8 cellular contexts compared by ENCODE assay signal in genomic region chr7:100483728-100484635, GRCh38. TPM values are rescaled to one million over a fixed set of nuclear protein-coding genes. Genes with fewer than 3 reads are reported as not detected.
DNase-seq lines count a peak whose midpoint lies in the region; ATAC-seq, FAIRE-seq and TF ChIP-seq lines count a peak whose summit lies in the region.

Gene NYAP1, plus strand, starts transcription at chr7:100483927. Its CDS starts 1,385 bp downstream, at chr7:100485312.

- peaks cover 7 to 11% of the 10 kb centered on the region in 2 donors for H3K4me1 ChIP-seq in kidney (ENCODE audit: control insufficient read depth in 1 of 2, insufficient read depth in 1 of 2, low read depth in 1 of 2, low read length in 2 of 2)

- no peaks in the 10 kb centered on the region for H3K36me3 Mint-ChIP-seq in IgD-negative memory B cell
- peaks cover 8% of the 10 kb centered on the region for H3K36me3 Mint-ChIP-seq in central memory CD8-positive, alpha-beta T cell (ENCODE audit: insufficient read depth)

- ATAC-seq in central memory CD8-positive, alpha-beta T cell (replicated peaks; ENCODE audit: extremely low read depth, poor library complexity, severe bottlenecking), result peak; percentile 29
- no peak for ATAC-seq in GM21515 (IDR thresholded peaks at IDR 0.05; ENCODE audit: unreplicated experiment)

- intact Hi-C loops in kidney (cut with DNase I), result no loop called here

- H3K9me3 Mint-ChIP-seq in IgD-negative memory B cell, result no peaks in the 10 kb centered on the region
- H3K9me3 Mint-ChIP-seq in central memory CD8-positive, alpha-beta T cell, result no peaks in the 10 kb centered on the region

- FAIRE-seq in kidney (lab: Jason Lieb, UNC), result no peak

- no peak for TF ChIP-seq CTCF in kidney (IDR thresholded peaks at IDR 0.05; ENCODE audit: borderline replicate concordance, extremely low read depth, insufficient read depth)

- H3K36me3 ChIP-seq in kidney (ENCODE audit: control insufficient read depth in 1 of 2, insufficient read depth in 2 of 2, low read length in 2 of 2), result no peaks in the 10 kb centered on the region

- H3K4me1 Mint-ChIP-seq in IgD-negative memory B cell, result peaks cover 4 to 9% (median 5%) of the 10 kb centered on the region in 3 donors
- H3K4me1 Mint-ChIP-seq in central memory CD8-positive, alpha-beta T cell, result peaks cover 25% of the 10 kb centered on the region

- no peak within 1 kb of the TSS for H3K27ac ChIP-seq in kidney (ENCODE audit: low read depth in 2 of 2, low read length in 2 of 2)

- peaks cover 7% of the 10 kb centered on the region for H3K27me3 Mint-ChIP-seq in IgD-negative memory B cell
- no peaks in the 10 kb centered on the region for H3K27me3 Mint-ChIP-seq in central memory CD8-positive, alpha-beta T cell

- peak within 1 kb of the TSS in 1 of 2 donors; percentile 69 for H3K9ac ChIP-seq in kidney (ENCODE audit: low read length in 2 of 2)

- H3K9me3 ChIP-seq in kidney (ENCODE audit: control insufficient read depth in 1 of 2, low read length in 2 of 2), result no peaks in the 10 kb centered on the region

- H3K27ac Mint-ChIP-seq in IgD-negative memory B cell, result peak within 1 kb of the TSS in 1 of 3 donors; percentile 2
- H3K27ac Mint-ChIP-seq in central memory CD8-positive, alpha-beta T cell (ENCODE audit: low read depth), result peak within 1 kb of the TSS; percentile 54

- peak; percentile 50 for DNase-seq in stimulated activated CD4-positive, alpha-beta T cell treated with anti-CD3 and anti-CD28 coated beads, Interleukin-12 subunit alpha, Interleukin-12 subunit beta, amount 100 ng/mL, for 4 hours
- DNase-seq in stimulated activated CD4-positive, alpha-beta T cell treated with anti-CD3 and anti-CD28 coated beads, Interleukin-1b, Interleukin-23, amount 100 ng/mL, for 48 hours, result no peak
- DNase-seq in T-helper 9 cell, result peak; percentile 56
- DNase-seq in central memory CD8-positive, alpha-beta T cell (ENCODE audit: low spot score in 2 of 2), result no peak
- DNase-seq in kidney, result no peak
- peak; percentile 61 for DNase-seq in stimulated activated CD4-positive, alpha-beta T cell treated with anti-CD3 and anti-CD28 coated beads, Interleukin-15, amount 100 ng/mL, for 24 hours

- H3K4me3 Mint-ChIP-seq in IgD-negative memory B cell, result peak within 1 kb of the TSS; percentile 77 to 89 (median 85)
- H3K4me3 Mint-ChIP-seq in central memory CD8-positive, alpha-beta T cell, result peak within 1 kb of the TSS; percentile 84

- peak within 1 kb of the TSS; percentile 19 to 60 for H3K4me3 ChIP-seq in kidney (ENCODE audit: low read length in 2 of 2)

RNA-seq across cellular contexts. Expression of gene NYAP1, which starts in this region (rescaled TPM):
- polyA plus RNA-seq in IgD-negative memory B cell (not detected), kidney (ENCODE audit: insufficient read depth, low read depth, low replicate concordance) (0.69 TPM)
- total RNA-seq in kidney, result 0.41 TPM

Comparison
In these comparisons a context has a peak if more than half of its experiments do, and no peak if none do; other contexts are left out.
1. DNase-seq: peak in stimulated activated CD4-positive, alpha-beta T cell treated with anti-CD3 and anti-CD28 coated beads, Interleukin-12 subunit alpha, Interleukin-12 subunit beta, amount 100 ng/mL, for 4 hours (single experiment), T-helper 9 cell (single experiment) and stimulated activated CD4-positive, alpha-beta T cell treated with anti-CD3 and anti-CD28 coated beads, Interleukin-15, amount 100 ng/mL, for 24 hours (single experiment); none in stimulated activated CD4-positive, alpha-beta T cell treated with anti-CD3 and anti-CD28 coated beads, Interleukin-1b, Interleukin-23, amount 100 ng/mL, for 48 hours (single experiment), central memory CD8-positive, alpha-beta T cell (0 of 2) and kidney (single experiment).